2 cellular contexts compared by ENCODE assay signal in the genomic region with DNA sequence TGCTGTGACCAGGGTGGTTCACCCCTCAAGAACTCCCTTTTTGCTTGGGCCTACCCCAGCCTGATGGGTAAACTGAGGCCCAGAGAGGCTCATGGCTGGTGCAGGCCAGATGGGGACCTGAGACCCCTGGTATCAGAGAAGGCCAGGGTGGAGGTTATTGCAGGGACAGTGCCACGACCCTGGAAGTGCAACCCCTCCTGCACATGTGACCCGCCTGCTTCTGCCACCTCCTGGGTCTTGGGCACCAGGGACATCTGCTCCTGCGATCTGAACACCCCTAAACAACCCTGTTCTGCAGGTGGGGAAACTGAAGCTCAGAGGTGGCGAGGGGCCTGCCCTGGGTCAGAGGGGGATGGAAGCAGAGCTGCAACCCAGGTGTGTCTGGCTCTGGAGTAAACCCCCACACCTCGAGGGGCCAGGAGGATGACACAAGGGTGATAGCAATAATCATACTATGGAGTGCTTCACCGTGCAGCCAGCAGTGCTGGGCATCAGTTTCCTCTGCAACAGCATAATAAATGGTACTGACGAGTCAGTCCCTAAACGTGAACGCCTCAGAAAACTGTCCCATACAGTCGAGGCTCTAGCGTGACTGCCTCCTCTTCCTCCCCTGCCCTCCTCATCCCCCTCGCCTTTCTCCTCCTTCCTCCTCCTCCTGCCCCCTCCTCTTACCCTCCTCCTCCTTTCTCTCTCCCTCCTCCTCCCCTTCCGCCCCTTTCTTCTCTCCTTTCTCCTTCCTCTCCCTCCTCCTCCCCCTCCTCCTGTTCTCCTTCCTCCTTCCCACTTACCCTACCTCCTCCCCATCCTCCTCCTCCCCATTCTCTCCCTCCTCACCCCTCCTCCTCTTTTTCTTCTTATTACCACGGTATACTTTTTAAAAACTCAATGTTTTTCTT.
TF ChIP-seq lines count a peak whose summit lies in the region.

No MANE protein-coding gene starts in this region.

TF ChIP-seq in GM23338, 12 proteins besides CTCF, POLR2A, EP300 and RAD21 (continued from another document):
- TF ChIP-seq ZNF462 (CRISPR knock-in tag; IDR thresholded peaks at IDR 0.05), result no peak
- TF ChIP-seq EZH2 (IDR thresholded peaks at IDR 0.05; ENCODE audit: low read depth, unreplicated experiment), result no peak
- no peak for TF ChIP-seq ZNF331 (CRISPR knock-in tag; IDR thresholded peaks at IDR 0.05; ENCODE audit: low read depth)
- no peak for TF ChIP-seq STAT1 (IDR thresholded peaks at IDR 0.05; ENCODE audit: unreplicated experiment)
- TF ChIP-seq POLR2AphosphoS5 (IDR thresholded peaks at IDR 0.05; ENCODE audit: low read depth), result no peak
- no peak for TF ChIP-seq EZH2phosphoT487 (IDR thresholded peaks at IDR 0.05; ENCODE audit: unreplicated experiment)
- TF ChIP-seq ETS1 (IDR thresholded peaks at IDR 0.05), result no peak

TF ChIP-seq in WTC11, 78 proteins besides CTCF, POLR2A, EP300 and RAD21 (continued from another document):
- TF ChIP-seq PREB (CRISPR knock-in tag; IDR thresholded peaks at IDR 0.05; ENCODE audit: borderline replicate concordance), result no peak
- TF ChIP-seq CBFB (CRISPR knock-in tag; IDR thresholded peaks at IDR 0.05; ENCODE audit: low read depth), result no peak
- no peak for TF ChIP-seq ZNF425 (CRISPR knock-in tag; conservative IDR thresholded peaks at IDR 0.05)
- TF ChIP-seq OVOL2 (CRISPR knock-in tag; IDR thresholded peaks at IDR 0.05; ENCODE audit: borderline replicate concordance), result no peak
